8 cellular contexts compared by ENCODE assay signal in genomic region chr2:215950009-215950408, GRCh38.
A peak's percentile ranks its signal among the peaks of the same experiment; 100 is the strongest.
DNase-seq lines count a peak whose midpoint lies in the region; TF ChIP-seq lines count a peak whose summit lies in the region.

No MANE protein-coding gene starts in this region.

- H3K4me3 ChIP-seq in AG09309 (ENCODE audit: control insufficient read depth, low read depth, low read length), result no peak overlapping the region
- no peak overlapping the region for H3K4me3 ChIP-seq in liver (ENCODE audit: low read depth in 1 of 3, low read length in 3 of 3)

- TF ChIP-seq CTCF in AG09309 (IDR thresholded peaks at IDR 0.05; ENCODE audit: control insufficient read depth, insufficient read depth, low read depth, low read length, missing control alignments) (peak; percentile 59), GM12874 (IDR thresholded peaks at IDR 0.05; ENCODE audit: insufficient read depth, low read depth, low read length) (peak; percentile 42), liver (IDR thresholded peaks at IDR 0.05; ENCODE audit: low read depth, low read length, missing input control) (peak; percentile 29)

- CTCF ChIA-PET in HEK293T (lab: Yijun Ruan, JAX), result interaction anchor here (0.9 to 1.7 kb wide), 3 partner anchors 70 to 84 kb away, joined by 3 to 4 read pairs (median 4); no protein-coding TSS in a partner anchor

- DNase-seq in AG09309 (ENCODE audit: low read depth) (peak; percentile 28), HEK293T (ENCODE audit: extremely low spot score) (peak; percentile 46), M059J (ENCODE audit: low read depth) (peak; percentile 54), amniotic stem cell (lab: John Stamatoyannopoulos, UW) (peak; percentile 31), COLO668 (lab: John Stamatoyannopoulos, UW; ENCODE audit: unreplicated experiment) (no peak), DMS79 (lab: John Stamatoyannopoulos, UW) (no peak)

- no peaks in the 10 kb centered on the region for H3K9me3 ChIP-seq in liver (ENCODE audit: control insufficient read depth in 4 of 4, low read length in 3 of 4)

- POLR2A ChIA-PET in HEK293T (lab: Yijun Ruan, JAX), result no interaction called here

- H3K4me1 ChIP-seq in liver (ENCODE audit: control insufficient read depth in 4 of 4, insufficient read depth in 4 of 4, low read length in 3 of 4), result peaks cover 1 to 10% (median 6%) of the 10 kb centered on the region in 4 donors

- TF ChIP-seq RAD21 in liver (IDR thresholded peaks at IDR 0.05), result peak; percentile 66 to 69

- no peaks in the 10 kb centered on the region for H3K27me3 ChIP-seq in liver (ENCODE audit: control insufficient read depth in 4 of 4, insufficient read depth in 4 of 4, low read length in 3 of 4)

- 68% methylated on average over 3 of the region's 3 CpGs for WGBS in liver

- no peak overlapping the region for H3K27ac ChIP-seq in liver (ENCODE audit: low read depth in 1 of 2, low read length in 2 of 2)

- H3K36me3 ChIP-seq in liver (ENCODE audit: control insufficient read depth in 4 of 4, insufficient read depth in 3 of 4, low read depth in 1 of 4, low read length in 3 of 4), result peaks cover 0 to 27% (median 14%) of the 10 kb centered on the region in 4 donors

- H3K9ac ChIP-seq in liver (ENCODE audit: low read depth in 1 of 2, low read length in 2 of 2), result no peak overlapping the region

TF ChIP-seq in HEK293T, 16 proteins besides CTCF, POLR2A, EP300 and RAD21:
- TF ChIP-seq L3MBTL2 (conservative IDR thresholded peaks at IDR 0.05) (no peak), FOXA1 (IDR thresholded peaks at IDR 0.05) (no peak), SP1 (IDR thresholded peaks at IDR 0.05) (no peak), ZNF384 (IDR thresholded peaks at IDR 0.05) (peak; percentile 64), PKNOX1 (IDR thresholded peaks at IDR 0.05) (no peak)

TF ChIP-seq in liver, 16 proteins besides CTCF, POLR2A, EP300 and RAD21:
- no peak for TF ChIP-seq RXRA (IDR thresholded peaks at IDR 0.05)
- TF ChIP-seq GABPA (IDR thresholded peaks at IDR 0.05 in 1 of 2, conservative IDR thresholded peaks at IDR 0.05 in 1 of 2), result no peak
- TF ChIP-seq FOXA2 (IDR thresholded peaks at IDR 0.05), result no peak
- no peak for TF ChIP-seq TAF1 (conservative IDR thresholded peaks at IDR 0.05)
- TF ChIP-seq NR2F2 (IDR thresholded peaks at IDR 0.05), result no peak
- TF ChIP-seq YY1 (IDR thresholded peaks at IDR 0.05), result no peak
- no peak for TF ChIP-seq JUND (IDR thresholded peaks at IDR 0.05)
- TF ChIP-seq FOXA1 (IDR thresholded peaks at IDR 0.05), result no peak
- no peak for TF ChIP-seq HNF4G (IDR thresholded peaks at IDR 0.05)
- TF ChIP-seq ZBTB33 (IDR thresholded peaks at IDR 0.05), result no peak
- TF ChIP-seq ATF3 (IDR thresholded peaks at IDR 0.05), result no peak
- no peak for TF ChIP-seq HNF4A (conservative IDR thresholded peaks at IDR 0.05)
- no peak for TF ChIP-seq REST (IDR thresholded peaks at IDR 0.05)
- no peak for TF ChIP-seq SP1 (IDR thresholded peaks at IDR 0.05)
- TF ChIP-seq MAX (IDR thresholded peaks at IDR 0.05), result no peak

Comparison
In these comparisons a context has a peak if more than half of its experiments do, and no peak if none do; other contexts are left out.
1. DNase-seq: peak in AG09309 (single experiment), HEK293T (single experiment), M059J (single experiment) and amniotic stem cell (single experiment); none in COLO668 (single experiment) and DMS79 (single experiment).
2. Peak in every context shown above with its lines, with median percentiles within 50 percentile points of each other: CTCF ChIP-seq.